In genomic region chr1:36253463-36253862, GRCh38 we compare ENCODE assay signal across 1 cellular context.
TF ChIP-seq lines count a peak whose summit lies in the region.

No MANE protein-coding gene starts in this region.

TF ChIP-seq in WTC11, 78 proteins besides CTCF, POLR2A, EP300 and RAD21 (continued from another document):
- no peak for TF ChIP-seq ZBTB43 (CRISPR knock-in tag; IDR thresholded peaks at IDR 0.05)
- no peak for TF ChIP-seq TEAD1 (CRISPR knock-in tag; IDR thresholded peaks at IDR 0.05)
- TF ChIP-seq PREB (CRISPR knock-in tag; IDR thresholded peaks at IDR 0.05; ENCODE audit: borderline replicate concordance): no peak
- no peak for TF ChIP-seq ZNF512 (CRISPR knock-in tag; IDR thresholded peaks at IDR 0.05; ENCODE audit: borderline replicate concordance)
- TF ChIP-seq CREM (CRISPR knock-in tag; IDR thresholded peaks at IDR 0.05): no peak
- no peak for TF ChIP-seq EMX1 (CRISPR knock-in tag; IDR thresholded peaks at IDR 0.05)
